In genomic region chr7:138556771-138557484, GRCh38 we compare ENCODE assay signal across 30 cellular contexts.
DNase-seq lines count a peak whose midpoint lies in the region; FAIRE-seq and TF ChIP-seq lines count a peak whose summit lies in the region.
"Had no signal": no experiment of that assay in that cellular context is flagged by ENCODE, and none has a peak within 500 bp of the region (broad histone marks: within the 10 kb centered on the region; RNA-seq: fewer than 3 reads in every experiment).

No MANE protein-coding gene starts in this region.

- H4K20me1 ChIP-seq in astrocyte (ENCODE audit: insufficient read depth, low read length), result no peaks in the 10 kb centered on the region

- no peaks in the 10 kb centered on the region for H3K27me3 ChIP-seq in astrocyte (ENCODE audit: insufficient read depth, low read length)
- H3K27me3 ChIP-seq: esophagus muscularis mucosa, stomach, tibial nerve had no signal

- H2AFZ ChIP-seq in astrocyte (ENCODE audit: low read depth, low read length), result no peak overlapping the region

- no peak overlapping the region for H3K4me3 ChIP-seq in astrocyte (ENCODE audit: insufficient read depth, low read depth, low read length)
- H3K4me3 ChIP-seq in fibroblast of the aortic adventitia (ENCODE audit: low read depth, low read length), result no peak overlapping the region
- H3K4me3 ChIP-seq: esophagus muscularis mucosa, left ventricle myocardium inferior, stomach, tibial nerve had no signal

- H3K4me2 ChIP-seq in astrocyte (ENCODE audit: low read length), result no peak overlapping the region

- H3K27ac Mint-ChIP-seq in astrocyte (ENCODE audit: unreplicated experiment), result peak overlapping the region; percentile 34
- H3K27ac Mint-ChIP-seq: activated CD4-positive, alpha-beta T cell treated with anti-CD3 and anti-CD28 coated beads, Interleukin-2, amount 10 ng/mL, durations not matched to agents 24 days and 14 days; activated naive CD8-positive, alpha-beta T cell treated with anti-CD3 and anti-CD28 coated beads, Interleukin-2, amount 50 U/mL, for 24 hours; activated T-cell treated with anti-CD3 and anti-CD28 coated beads, Interleukin-2, amount 50 U/mL, for 24 hours; brain; CD4-positive, CD25-positive, alpha-beta regulatory T cell; nephron had no signal

- no peak overlapping the region for H3K27ac ChIP-seq in astrocyte (ENCODE audit: low read depth, low read length)
- H3K27ac ChIP-seq in temporal lobe (ENCODE audit: low read depth, low read length), result peak overlapping the region; percentile 2
- H3K27ac ChIP-seq: esophagus muscularis mucosa, left ventricle myocardium inferior, stomach, tibial nerve had no signal

- FAIRE-seq in astrocyte (lab: Jason Lieb, UNC), result no peak
- FAIRE-seq: GM12892, islet of Langerhans, small intestine had no signal

- no peaks in the 10 kb centered on the region for H3K27me3 Mint-ChIP-seq in astrocyte (ENCODE audit: low read depth, unreplicated experiment)
- H3K27me3 Mint-ChIP-seq: activated CD4-positive, alpha-beta T cell treated with anti-CD3 and anti-CD28 coated beads, Interleukin-2, amount 10 ng/mL, durations not matched to agents 24 days and 14 days; activated naive CD8-positive, alpha-beta T cell treated with anti-CD3 and anti-CD28 coated beads, Interleukin-2, amount 50 U/mL, for 24 hours; activated T-cell treated with anti-CD3 and anti-CD28 coated beads, Interleukin-2, amount 50 U/mL, for 24 hours; brain had no signal

- H3K4me1 ChIP-seq in astrocyte (ENCODE audit: insufficient read depth, low read length), result no peaks in the 10 kb centered on the region
- H3K4me1 ChIP-seq: esophagus muscularis mucosa, left ventricle myocardium inferior, stomach, tibial nerve had no signal

- no peaks in the 10 kb centered on the region for H3K79me2 ChIP-seq in astrocyte (ENCODE audit: insufficient read depth, low read length)

- H3K4me3 Mint-ChIP-seq in astrocyte (ENCODE audit: unreplicated experiment), result no peak overlapping the region
- H3K4me3 Mint-ChIP-seq: activated CD4-positive, alpha-beta T cell treated with anti-CD3 and anti-CD28 coated beads, Interleukin-2, amount 10 ng/mL, durations not matched to agents 24 days and 14 days; activated naive CD8-positive, alpha-beta T cell treated with anti-CD3 and anti-CD28 coated beads, Interleukin-2, amount 50 U/mL, for 24 hours; activated T-cell treated with anti-CD3 and anti-CD28 coated beads, Interleukin-2, amount 50 U/mL, for 24 hours; brain; CD4-positive, CD25-positive, alpha-beta regulatory T cell; nephron had no signal

- no peak for TF ChIP-seq CTCF in astrocyte (IDR thresholded peaks at IDR 0.05; ENCODE audit: insufficient read depth, low read depth, low read length)
- no peak for TF ChIP-seq CTCF in fibroblast of the aortic adventitia (IDR thresholded peaks at IDR 0.05; ENCODE audit: insufficient read depth, low read length)

- H3K36me3 Mint-ChIP-seq in astrocyte (ENCODE audit: low read depth, unreplicated experiment), result peaks cover 71% of the 10 kb centered on the region

- H3K9ac ChIP-seq in astrocyte (ENCODE audit: low read length), result no peak overlapping the region

- H3K9me3 ChIP-seq in astrocyte (ENCODE audit: insufficient read depth, low read depth, low read length), result peaks cover 30% of the 10 kb centered on the region

- peaks cover 28% of the 10 kb centered on the region for H3K9me3 Mint-ChIP-seq in astrocyte (ENCODE audit: unreplicated experiment)

- peaks cover 56% of the 10 kb centered on the region for H3K36me3 ChIP-seq in astrocyte (ENCODE audit: insufficient read depth, low read length)

- DNase-seq in NCI-H2227 (lab: John Stamatoyannopoulos, UW; ENCODE audit: unreplicated experiment) (peak; percentile 5), NCI-H2227 treated with DMSO at 0.1 percent for 48 hours (lab: John Stamatoyannopoulos, UW) (no peak), astrocyte (ENCODE audit: low read depth) (no peak), fibroblast of the aortic adventitia (ENCODE audit: low read depth) (peak; percentile 12), DMS153 (lab: John Stamatoyannopoulos, UW) (no peak), KG1 (lab: John Stamatoyannopoulos, UW) (no peak), NCI-H526 treated with DMSO at 0.1 percent for 48 hours (lab: John Stamatoyannopoulos, UW) (no peak)
- DNase-seq: 8988T; activated CD4-positive, alpha-beta T cell treated with anti-CD3 and anti-CD28 coated beads, Interleukin-2, amount 10 ng/mL, durations not matched to agents 24 days and 14 days; activated naive CD8-positive, alpha-beta T cell treated with anti-CD3 and anti-CD28 coated beads, Interleukin-2, amount 50 U/mL, for 24 hours; activated T-cell treated with anti-CD3 and anti-CD28 coated beads, Interleukin-2, amount 50 U/mL, for 24 hours; effector memory CD4-positive, alpha-beta T cell; left ventricle myocardium inferior; midbrain; NCI-H1092; NCI-H187 treated with DMSO at 0.1 percent for 48 hours; NCI-H345; NCI-H748 treated with DMSO at 0.1 percent for 48 hours; retina; small intestine; stimulated activated CD4-positive, alpha-beta T cell treated with anti-CD3 and anti-CD28 coated beads, Interleukin-2, amount 100 ng/mL, for 24 hours; stomach had no signal

- no peaks in the 10 kb centered on the region for H3K4me1 Mint-ChIP-seq in astrocyte (ENCODE audit: low read depth, unreplicated experiment)
- H3K4me1 Mint-ChIP-seq: activated CD4-positive, alpha-beta T cell treated with anti-CD3 and anti-CD28 coated beads, Interleukin-2, amount 10 ng/mL, durations not matched to agents 24 days and 14 days; activated naive CD8-positive, alpha-beta T cell treated with anti-CD3 and anti-CD28 coated beads, Interleukin-2, amount 50 U/mL, for 24 hours; brain; CD4-positive, CD25-positive, alpha-beta regulatory T cell; nephron had no signal

Comparison
In these comparisons a context has a peak if more than half of its experiments do, and no peak if none do; other contexts are left out.
1. DNase-seq: peak in NCI-H2227 (single experiment) and fibroblast of the aortic adventitia (single experiment); none in NCI-H2227 treated with DMSO at 0.1 percent for 48 hours (single experiment), astrocyte (single experiment), DMS153 (single experiment), KG1 (single experiment) and NCI-H526 treated with DMSO at 0.1 percent for 48 hours (single experiment).